ENCODE assay signal across 15 cellular contexts in genomic region chr1:107626075-107626796, GRCh38.
DNase-seq lines count a peak whose midpoint lies in the region; ATAC-seq and TF ChIP-seq lines count a peak whose summit lies in the region.
"Had no signal": no experiment of that assay in that cellular context is flagged by ENCODE, and none has a peak within 500 bp of the region (broad histone marks: within the 10 kb centered on the region; RNA-seq: fewer than 3 reads in every experiment).

No MANE protein-coding gene starts in this region.

- intact Hi-C loops in mammary epithelial cell (cut with micrococcal nuclease), result no loop called here
- intact Hi-C loops in sciatic nerve (cut with DNase I), result no loop called here
- intact Hi-C loops in OCI-LY7 (cut with micrococcal nuclease; ENCODE audit: unreplicated experiment), result loop anchor here (5.0 kb wide), 1 partner anchor 36 kb away; no protein-coding TSS in a partner anchor

- POLR2A ChIA-PET in OCI-LY7 (lab: Charles Lee), result interaction anchor here (0.7 kb wide), 1 partner anchor 89 kb away, joined by 3 read pairs; no protein-coding TSS in a partner anchor

- no TSS peak for BruUV-seq in mammary epithelial cell (replicated peaks; lab: Mats Ljungman, UMichigan)
- no TSS peak for BruUV-seq in OCI-LY7 (replicated peaks; lab: Mats Ljungman, UMichigan)

- no peaks in the 10 kb centered on the region for H3K79me2 ChIP-seq in mammary epithelial cell (ENCODE audit: insufficient read depth, low read length)
- no peaks in the 10 kb centered on the region for H3K79me2 ChIP-seq in OCI-LY7 (ENCODE audit: insufficient read depth, low read depth, low read length)

- H3K4me1 ChIP-seq in mammary epithelial cell (ENCODE audit: insufficient read depth, low read length) (no peaks in the 10 kb centered on the region), OCI-LY7 (ENCODE audit: insufficient read depth, low read length, poor library complexity, severe bottlenecking) (peaks cover 14% of the 10 kb centered on the region)
- H3K4me1 ChIP-seq: left lung, SJSA1 had no signal

- DNase-seq in GM04504 (ENCODE audit: low read depth) (peak; percentile 58), mammary epithelial cell (no peak), sciatic nerve (ENCODE audit: low spot score) (no peak), iPS-NIHi11 (ENCODE audit: low spot score) (no peak), OCI-LY7 (ENCODE audit: low spot score) (no peak), NCI-H526 (lab: John Stamatoyannopoulos, UW) (no peak), NCI-H146 treated with DMSO at 0.1 percent for 48 hours (lab: John Stamatoyannopoulos, UW; ENCODE audit: unreplicated experiment) (no peak)
- DNase-seq: activated naive CD4-positive, alpha-beta T cell treated with Interleukin-2 at 50 U/mL for 16 hours; central memory CD4-positive, alpha-beta T cell; HCEC 1CT; left lung; NK-92 treated with Interleukin-12 subunit alpha and Interleukin-12 subunit beta, amount 100 ng/mL, for 24 hours had no signal

- CTCF ChIA-PET in mammary epithelial cell (lab: Charles Lee; ENCODE audit: low non-redundant PET) (no interaction called here), OCI-LY7 (lab: Charles Lee; ENCODE audit: unreplicated experiment) (no interaction called here)

- dilution Hi-C loops in mammary epithelial cell (cut with HindIII; ENCODE audit: low sequenced_read_pairs), result no loop called here

- 50% methylated on average over 2 of the region's 2 CpGs for WGBS in mammary epithelial cell (ENCODE audit: low coverage, missing lambda C conversion rate)

- no peaks in the 10 kb centered on the region for H3K36me3 ChIP-seq in mammary epithelial cell (ENCODE audit: insufficient read depth, low read length)
- H3K36me3 ChIP-seq in OCI-LY7 (ENCODE audit: insufficient read depth, low read length), result no peaks in the 10 kb centered on the region
- H3K36me3 ChIP-seq: left lung, SJSA1, thoracic aorta had no signal

- H4K20me1 ChIP-seq in mammary epithelial cell (ENCODE audit: insufficient read depth, low read length), result no peaks in the 10 kb centered on the region
- no peaks in the 10 kb centered on the region for H4K20me1 ChIP-seq in OCI-LY7 (ENCODE audit: insufficient read depth, low read length)

- H3K27ac ChIP-seq in mammary epithelial cell (ENCODE audit: insufficient read depth, low read depth, low read length) (no peak overlapping the region), OCI-LY7 (ENCODE audit: low read depth, low read length, poor library complexity, severe bottlenecking) (no peak overlapping the region)
- H3K27ac ChIP-seq: left lung, SJSA1, thoracic aorta had no signal

- no peak overlapping the region for H3K9ac ChIP-seq in mammary epithelial cell (ENCODE audit: insufficient read depth, low read length)

- in situ Hi-C loops in mammary epithelial cell (cut with MboI; ENCODE audit: low sequenced_read_pairs in 2 of 2), result no loop called here

- H3K27me3 ChIP-seq in mammary epithelial cell (ENCODE audit: insufficient read depth, low read length), result no peaks in the 10 kb centered on the region
- H3K27me3 ChIP-seq: left lung, SJSA1 had no signal

- H3K9me3 ChIP-seq in mammary epithelial cell (replicated peaks; ENCODE audit: insufficient read depth, low read length) (no peaks in the 10 kb centered on the region), OCI-LY7 (ENCODE audit: low read length) (no peaks in the 10 kb centered on the region; the same call in 1 of the 2 replicates)
- H3K9me3 ChIP-seq: left lung, SJSA1, thoracic aorta had no signal

- peak; percentile 48 for ATAC-seq in HG02885 (IDR thresholded peaks at IDR 0.05; ENCODE audit: poor library complexity, unreplicated experiment)
- peak; percentile 70 for ATAC-seq in sciatic nerve
- ATAC-seq: left lung had no signal

- no peak overlapping the region for H3K4me2 ChIP-seq in mammary epithelial cell (ENCODE audit: insufficient read depth, low read depth, low read length)
- no peak overlapping the region for H3K4me2 ChIP-seq in OCI-LY7 (ENCODE audit: low read length)

- H3K4me3 ChIP-seq in mammary epithelial cell (replicated peaks in 1 of 3; ENCODE audit: insufficient read depth in 1 of 3, low read depth in 2 of 3, low read length in 3 of 3) (no peak overlapping the region), OCI-LY7 (ENCODE audit: low read depth, low read length, poor library complexity, severe bottlenecking) (no peak overlapping the region)
- H3K4me3 ChIP-seq: left lung, SJSA1, thoracic aorta had no signal

- H3K9me2 ChIP-seq in OCI-LY7 (ENCODE audit: insufficient read depth, low read length), result no peaks in the 10 kb centered on the region

- no peak for TF ChIP-seq CTCF in mammary epithelial cell (conservative IDR thresholded peaks at IDR 0.05 in 1 of 2, IDR thresholded peaks at IDR 0.05 in 1 of 2; ENCODE audit: extremely low read depth in 1 of 2, insufficient read depth in 1 of 2, low read depth in 1 of 2, low read length in 2 of 2)
- TF ChIP-seq CTCF in OCI-LY7 (conservative IDR thresholded peaks at IDR 0.05; ENCODE audit: low read length), result no peak

- peak overlapping the region; percentile 38 for H2AFZ ChIP-seq in mammary epithelial cell (ENCODE audit: low read depth, low read length)
- H2AFZ ChIP-seq in OCI-LY7 (ENCODE audit: low read length), result no peak overlapping the region
